2 cellular contexts compared by ENCODE assay signal in the genomic region with DNA sequence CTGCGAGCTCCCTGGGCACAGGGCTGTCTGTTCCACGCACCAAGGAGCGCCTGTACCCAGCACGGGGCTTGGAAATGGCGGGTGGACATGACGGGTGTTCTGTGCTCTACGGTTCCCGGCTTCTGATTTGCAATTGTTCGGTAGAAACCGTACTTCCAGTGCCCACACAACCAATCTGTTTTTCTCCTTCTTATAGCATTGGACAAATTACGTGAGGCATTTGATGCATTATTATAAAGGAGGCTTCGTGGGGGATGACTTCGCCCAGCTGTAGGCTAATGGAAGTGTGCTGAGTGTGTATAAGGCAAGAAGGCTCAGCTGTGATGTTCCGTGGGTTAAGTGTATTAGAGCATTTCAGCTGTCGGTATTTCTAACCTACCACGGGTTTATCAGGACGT.
TF ChIP-seq lines count a peak whose summit lies in the region.

No MANE protein-coding gene starts in this region.

TF ChIP-seq in HCT116, 20 proteins besides CTCF, POLR2A, EP300 and RAD21:
- no peak for TF ChIP-seq ATF3 (IDR thresholded peaks at IDR 0.05)
- no peak for TF ChIP-seq EZH2 (IDR thresholded peaks at IDR 0.05)
- TF ChIP-seq MAX (IDR thresholded peaks at IDR 0.05), result no peak
- TF ChIP-seq ZBTB33 (IDR thresholded peaks at IDR 0.05; ENCODE audit: extremely low read depth, insufficient replicate concordance, low read length), result no peak
- no peak for TF ChIP-seq CEBPB (IDR thresholded peaks at IDR 0.05; ENCODE audit: low read depth)
- no peak for TF ChIP-seq SIN3A (IDR thresholded peaks at IDR 0.05; ENCODE audit: low read depth)
- no peak for TF ChIP-seq ZNF274 (IDR thresholded peaks at IDR 0.05; ENCODE audit: low read depth, low read length)
- TF ChIP-seq EGR1 (IDR thresholded peaks at IDR 0.05; ENCODE audit: low read depth), result no peak

TF ChIP-seq in K562, 482 proteins besides CTCF, POLR2A, EP300 and RAD21:
- TF ChIP-seq ATF1 (CRISPR knock-in tag; IDR thresholded peaks at IDR 0.05), result no peak
- TF ChIP-seq ATF1 (tag; IDR thresholded peaks at IDR 0.05), result no peak
- TF ChIP-seq POLR2G (IDR thresholded peaks at IDR 0.05; ENCODE audit: low read depth, low read length), result peak; percentile 3; the same call in 1 of the 2 replicates
